In genomic region chr10:128051548-128051947, GRCh38 we compare ENCODE assay signal across 18 cellular contexts.
DNase-seq lines count a peak whose midpoint lies in the region; TF ChIP-seq lines count a peak whose summit lies in the region.
"Had no signal": no experiment of that assay in that cellular context is flagged by ENCODE, and none has a peak within 500 bp of the region (broad histone marks: within the 10 kb centered on the region; RNA-seq: fewer than 3 reads in every experiment).

No MANE protein-coding gene starts in this region.

- no peak overlapping the region for H2AFZ ChIP-seq in GM23248

- no peaks in the 10 kb centered on the region for H3K9me3 ChIP-seq in BLaER1 treated with 17β-estradiol and CSF1 and Interleukin-3, amounts not matched to agents 10 nM and 100 nM (replicated peaks in 1 of 11)
- H3K9me3 ChIP-seq in muscle layer of duodenum (ENCODE audit: control insufficient read depth in 1 of 2, low read length in 2 of 2) (no peaks in the 10 kb centered on the region), GM23248 (ENCODE audit: low read depth) (no peaks in the 10 kb centered on the region)

- no peaks in the 10 kb centered on the region for H3K9me2 ChIP-seq in GM23248 (ENCODE audit: insufficient read depth)

- H3K4me2 ChIP-seq in BLaER1 treated with 17β-estradiol and CSF1 and Interleukin-3, amounts not matched to agents 10 nM and 100 nM, result peak overlapping the region; percentile 89 to 100 (median 98)
- H3K4me2 ChIP-seq in GM23248 (ENCODE audit: unreplicated experiment), result no peak overlapping the region

- no peaks in the 10 kb centered on the region for H3K79me2 ChIP-seq in GM23248 (ENCODE audit: insufficient read depth)

- H3K4me3 ChIP-seq in BLaER1 treated with 17β-estradiol and CSF1 and Interleukin-3, amounts not matched to agents 10 nM and 100 nM, result peak overlapping the region in 9 of 10 experiments; percentile 77 to 91 (median 86); a peak in 18 of 20 replicates
- no peak overlapping the region for H3K4me3 ChIP-seq in muscle layer of duodenum (ENCODE audit: low read depth in 1 of 2, low read length in 2 of 2)
- no peak overlapping the region for H3K4me3 ChIP-seq in GM23248

- peaks cover 72 to 89% (median 82%) of the 10 kb centered on the region in 11 experiments for H3K36me3 ChIP-seq in BLaER1 treated with 17β-estradiol and CSF1 and Interleukin-3, amounts not matched to agents 10 nM and 100 nM
- peaks cover 12 to 13% of the 10 kb centered on the region in 2 donors for H3K36me3 ChIP-seq in muscle layer of duodenum (ENCODE audit: control insufficient read depth in 1 of 2, insufficient read depth in 2 of 2, low read length in 2 of 2)
- H3K36me3 ChIP-seq in GM23248 (ENCODE audit: low read depth), result no peaks in the 10 kb centered on the region

- H3K27me3 Mint-ChIP-seq in endothelial cell (ENCODE audit: unreplicated experiment), result peaks cover 18% of the 10 kb centered on the region
- no peaks in the 10 kb centered on the region for H3K27me3 Mint-ChIP-seq in Calu3 (ENCODE audit: unreplicated experiment)
- H3K27me3 Mint-ChIP-seq: stimulated activated memory B cell treated with anti-CD40 and anti-IgM and Interleukin-4, amounts not matched to agents 10 μg/mL and 1 μg/mL and 100 μg/mL, for 72 hours had no signal

- peaks cover 74% of the 10 kb centered on the region for H3K4me1 Mint-ChIP-seq in endothelial cell (ENCODE audit: unreplicated experiment)
- no peaks in the 10 kb centered on the region for H3K4me1 Mint-ChIP-seq in Calu3 (ENCODE audit: low read depth, unreplicated experiment)

- no peaks in the 10 kb centered on the region for H3F3A ChIP-seq in GM23248 (ENCODE audit: insufficient read depth)

- peak overlapping the region; percentile 61 for H3K27ac Mint-ChIP-seq in endothelial cell (ENCODE audit: unreplicated experiment)
- H3K27ac Mint-ChIP-seq in Calu3 (ENCODE audit: unreplicated experiment), result no peak overlapping the region

- no TSS peak for BruUV-seq in Calu3 (replicated peaks; lab: Mats Ljungman, UMichigan)

- no peaks in the 10 kb centered on the region for H3K27me3 ChIP-seq in BLaER1 treated with 17β-estradiol and CSF1 and Interleukin-3, amounts not matched to agents 10 nM and 100 nM
- H3K27me3 ChIP-seq in muscle layer of duodenum (ENCODE audit: low read depth, low read length), result no peaks in the 10 kb centered on the region
- no peaks in the 10 kb centered on the region for H3K27me3 ChIP-seq in GM23248 (replicated peaks; ENCODE audit: insufficient read depth)

- CTCF ChIA-PET in Calu3 (lab: Charles Lee), result no interaction called here

- 81 to 83% methylated on average over 5 of the region's 5 CpGs for WGBS in GM23248 (ENCODE audit: low coverage in 1 of 2, low lambda C conversion rate in 2 of 2, missing lambda C conversion rate in 2 of 2), 2 experiments

- H3K9ac ChIP-seq in BLaER1 treated with 17β-estradiol and CSF1 and Interleukin-3, amounts not matched to agents 10 nM and 100 nM, result peak overlapping the region; percentile 58 to 95 (median 79)
- H3K9ac ChIP-seq in GM23248, result no peak overlapping the region

- peak; percentile 41 for DNase-seq in MV-4-11 (lab: John Stamatoyannopoulos, UW)
- DNase-seq in endothelial cell (ENCODE audit: low spot score), result no peak
- no peak for DNase-seq in NCI-H1048 (lab: John Stamatoyannopoulos, UW)
- DNase-seq in Calu3, result no peak
- no peak for DNase-seq in stimulated activated CD8-positive, alpha-beta memory T cell treated with anti-CD3 and anti-CD28 coated beads, Interleukin-4, amount 100 ng/mL, for 48 hours
- no peak for DNase-seq in GM23248
- DNase-seq: activated CD4-positive, alpha-beta T cell treated with anti-CD3 and anti-CD28 coated beads, Interleukin-2, amount 50 U/mL, for 48 hours; activated T-cell treated with anti-CD3 and anti-CD28 coated beads, Interleukin-2, amount 50 U/mL, for 72 hours; left cardiac atrium; NCI-H524; occipital lobe; retina; stimulated activated CD4-positive, alpha-beta T cell treated with anti-CD3 and anti-CD28 coated beads, Interleukin-15, amount 100 ng/mL, for 24 hours; T-helper 1 cell had no signal

- peaks cover 61 to 79% (median 69%) of the 10 kb centered on the region in 10 experiments for H3K4me1 ChIP-seq in BLaER1 treated with 17β-estradiol and CSF1 and Interleukin-3, amounts not matched to agents 10 nM and 100 nM
- H3K4me1 ChIP-seq in muscle layer of duodenum (ENCODE audit: control insufficient read depth in 1 of 2, insufficient read depth in 2 of 2, low read length in 2 of 2), result peaks cover 9% of the 10 kb centered on the region in 2 donors
- H3K4me1 ChIP-seq in GM23248 (ENCODE audit: insufficient read depth), result peaks cover 15% of the 10 kb centered on the region

- H3K9me3 Mint-ChIP-seq in endothelial cell (ENCODE audit: unreplicated experiment) (no peaks in the 10 kb centered on the region), Calu3 (ENCODE audit: low read depth, unreplicated experiment) (no peaks in the 10 kb centered on the region)
- H3K9me3 Mint-ChIP-seq: activated T-cell treated with anti-CD3 and anti-CD28 coated beads, Interleukin-2, amount 50 U/mL, for 72 hours had no signal

- H3K36me3 Mint-ChIP-seq in endothelial cell (ENCODE audit: low read depth, unreplicated experiment) (peaks cover 70% of the 10 kb centered on the region), Calu3 (ENCODE audit: insufficient read depth, unreplicated experiment) (no peaks in the 10 kb centered on the region)

- TF ChIP-seq CTCF in endothelial cell (IDR thresholded peaks at IDR 0.05; ENCODE audit: unreplicated experiment) (no peak), Calu3 (IDR thresholded peaks at IDR 0.05; ENCODE audit: unreplicated experiment) (no peak)

- H4K20me1 ChIP-seq in BLaER1 treated with 17β-estradiol and CSF1 and Interleukin-3, amounts not matched to agents 10 nM and 100 nM, result peaks cover 37 to 82% (median 67%) of the 10 kb centered on the region in 11 experiments
- no peaks in the 10 kb centered on the region for H4K20me1 ChIP-seq in GM23248 (ENCODE audit: insufficient read depth)

- in situ Hi-C loops in GM23248 (cut with MboI), result no loop called here

- H3K4me3 Mint-ChIP-seq in endothelial cell (ENCODE audit: unreplicated experiment) (peak overlapping the region; percentile 42), Calu3 (ENCODE audit: low read depth, unreplicated experiment) (no peak overlapping the region)
- H3K4me3 Mint-ChIP-seq: stimulated activated memory B cell treated with anti-CD40 and anti-IgM and Interleukin-4, amounts not matched to agents 10 μg/mL and 1 μg/mL and 100 μg/mL, for 72 hours had no signal

- peak overlapping the region; percentile 71 to 99 (median 91) for H3K27ac ChIP-seq in BLaER1 treated with 17β-estradiol and CSF1 and Interleukin-3, amounts not matched to agents 10 nM and 100 nM
- H3K27ac ChIP-seq in muscle layer of duodenum (ENCODE audit: low read length) (peak overlapping the region; percentile 69), GM23248 (no peak overlapping the region)
- H3K27ac ChIP-seq: VCaP had no signal

- intact Hi-C loops in Calu3 (cut with micrococcal nuclease; ENCODE audit: unreplicated experiment), result no loop called here

Comparison
In these comparisons a context has a peak if more than half of its experiments do, and no peak if none do; other contexts are left out.
1. H3K4me3 ChIP-seq: peak in BLaER1 treated with 17β-estradiol and CSF1 and Interleukin-3, amounts not matched to agents 10 nM and 100 nM (9 of 10); none in muscle layer of duodenum (0 of 2) and GM23248 (single experiment).